In genomic region chr17:18185391-18185790, GRCh38 we compare ENCODE assay signal across 8 cellular contexts. TPM values are rescaled to one million over a fixed set of nuclear protein-coding genes. Genes with fewer than 3 reads are reported as not detected.
A peak's percentile ranks its signal among the peaks of the same experiment; 100 is the strongest.
DNase-seq lines count a peak whose midpoint lies in the region; ATAC-seq and TF ChIP-seq lines count a peak whose summit lies in the region.

No MANE protein-coding gene starts in this region.

- peak overlapping the region; percentile 99 for H3K4me2 ChIP-seq in parathyroid adenoma (ENCODE audit: low read length)

- H3K27ac ChIP-seq in Peyer's patch (peak overlapping the region in 3 of 4 donors; percentile 13 to 99 (median 27)), epithelial cell of prostate (peak overlapping the region; percentile 97), parathyroid adenoma (no peak overlapping the region)

- H3K36me3 ChIP-seq in Peyer's patch = peaks cover 0 to 6% (median 0%) of the 10 kb centered on the region in 3 donors
- H3K36me3 ChIP-seq in parathyroid adenoma (ENCODE audit: control insufficient read depth, insufficient read depth, low read length) = no peaks in the 10 kb centered on the region

- DNase-seq in ELR (ENCODE audit: low read depth) (peak; percentile 44), Peyer's patch (no peak), epithelial cell of prostate (ENCODE audit: low read depth, low spot score) (no peak), NCI-H2081 treated with DMSO at 0.1 percent for 48 hours (lab: John Stamatoyannopoulos, UW) (no peak), NCI-H526 (lab: John Stamatoyannopoulos, UW) (no peak)
- no peak for DNase-seq in stimulated activated CD4-positive, alpha-beta T cell treated with anti-CD3 and anti-CD28 coated beads, Interleukin-1b, Interleukin-23, amount 100 ng/mL, for 48 hours

- H3K27me3 ChIP-seq in Peyer's patch = no peaks in the 10 kb centered on the region
- H3K27me3 ChIP-seq in parathyroid adenoma (ENCODE audit: control insufficient read depth, insufficient read depth, low read length) = no peaks in the 10 kb centered on the region

- TF ChIP-seq CTCF in Peyer's patch (IDR thresholded peaks at IDR 0.05) = no peak
- no peak for TF ChIP-seq CTCF in parathyroid adenoma (IDR thresholded peaks at IDR 0.05)

- H3K79me2 ChIP-seq in parathyroid adenoma = peaks cover 60% of the 10 kb centered on the region

- H3K9me3 ChIP-seq in Peyer's patch = no peaks in the 10 kb centered on the region
- H3K9me3 ChIP-seq in parathyroid adenoma (ENCODE audit: control insufficient read depth, low read length) = no peaks in the 10 kb centered on the region

- H3K4me1 ChIP-seq in Peyer's patch (peaks cover 0 to 68% (median 20%) of the 10 kb centered on the region in 4 donors), parathyroid adenoma (peaks cover 45% of the 10 kb centered on the region)

- no peak for ATAC-seq in HG02571 (IDR thresholded peaks at IDR 0.05; ENCODE audit: unreplicated experiment)

- TF ChIP-seq POLR2A in Peyer's patch (IDR thresholded peaks at IDR 0.05) = no peak

- H3K9ac ChIP-seq in parathyroid adenoma = no peak overlapping the region

- H3K4me3 ChIP-seq in Peyer's patch = peak overlapping the region; percentile 5 to 92 (median 89)
- H3K4me3 ChIP-seq in parathyroid adenoma (ENCODE audit: low read depth, low read length) = peak overlapping the region; percentile 90

- H2AFZ ChIP-seq in parathyroid adenoma = no peak overlapping the region

RNA-seq across cellular contexts. Expression of gene ALKBH5, which starts 1.8 kb away (rescaled TPM):
- total RNA-seq in Peyer's patch = 10 to 100 TPM; 65.6 to 78.5 (median 72.9) TPM

RNA-seq across cellular contexts. Expression of gene LLGL1, which starts 40.0 kb away (rescaled TPM):
- total RNA-seq in Peyer's patch = 10 to 100 TPM in 3 of 4 donors, 1 to 10 TPM in 1; 7.5 to 19.0 (median 15.4) TPM
